Comparison of ENCODE assay signal across 27 cellular contexts in genomic region chr3:17820275-17820674, GRCh38.
"Had no signal": no experiment of that assay in that cellular context is flagged by ENCODE, and none has a peak within 500 bp of the region (broad histone marks: within the 10 kb centered on the region; RNA-seq: fewer than 3 reads in every experiment).

No MANE protein-coding gene starts in this region.

- H3K4me1 Mint-ChIP-seq: memory B cell, natural killer cell had no signal

- H3K27ac ChIP-seq: hepatocyte, left ventricle myocardium inferior, neural progenitor cell, neutrophil, parathyroid adenoma, skin epidermis, stomach, testis, thyroid gland, transverse colon, upper lobe of left lung, vagina had no signal

- DNase-seq: islet precursor cell; left ventricle myocardium inferior; natural killer cell; nephron progenitor cell; occipital lobe; retina; right cardiac atrium; stimulated activated CD4-positive, alpha-beta T cell treated with anti-CD3 and anti-CD28 coated beads, Interleukin-12 subunit alpha, Interleukin-12 subunit beta, amount 100 ng/mL, for 4 hours; stimulated activated CD4-positive, alpha-beta T cell treated with anti-CD3 and anti-CD28 coated beads, Interleukin-15, amount 100 ng/mL, for 24 hours; stimulated activated CD4-positive, alpha-beta T cell treated with anti-CD3 and anti-CD28 coated beads, Interleukin-2, amount 100 ng/mL, for 24 hours; stimulated activated CD4-positive, alpha-beta T cell treated with anti-CD3 and anti-CD28 coated beads, Interleukin-4, amount 100 ng/mL, for 1 hour; stimulated activated naive B cell treated with anti-CD40 and anti-IgM and Interleukin-4, amounts not matched to agents 10 μg/mL and 1 μg/mL and 100 μg/mL, for 72 hours; stimulated activated naive CD8-positive, alpha-beta T cell treated with anti-CD3 and anti-CD28 coated beads, Interleukin-15, Interleukin-2, amounts not matched to agents 100 U/mL and 50 U/mL, for 24 hours; stomach; testis; thyroid gland; transverse colon; upper lobe of left lung had no signal

- H3K27me3 ChIP-seq: hepatocyte, neural progenitor cell, neutrophil, stomach, testis, thyroid gland, transverse colon, upper lobe of left lung, vagina had no signal

- H3K27me3 Mint-ChIP-seq: memory B cell; stimulated activated naive B cell treated with anti-CD40 and anti-IgM and Interleukin-4, amounts not matched to agents 10 μg/mL and 1 μg/mL and 100 μg/mL, for 72 hours had no signal

- H3K4me1 ChIP-seq: left ventricle myocardium inferior, neural progenitor cell, parathyroid adenoma, testis, thyroid gland, upper lobe of left lung, vagina had no signal

- H3K36me3 Mint-ChIP-seq: memory B cell; natural killer cell; neural progenitor cell; stimulated activated naive B cell treated with anti-CD40 and anti-IgM and Interleukin-4, amounts not matched to agents 10 μg/mL and 1 μg/mL and 100 μg/mL, for 72 hours had no signal

- H3K27ac Mint-ChIP-seq: memory B cell; natural killer cell; neural progenitor cell; stimulated activated naive B cell treated with anti-CD40 and anti-IgM and Interleukin-4, amounts not matched to agents 10 μg/mL and 1 μg/mL and 100 μg/mL, for 72 hours had no signal

- H3K4me3 ChIP-seq: hepatocyte, left ventricle myocardium inferior, lung, neural progenitor cell, skin epidermis, stomach, testis, thyroid gland, transverse colon, upper lobe of left lung, vagina had no signal

- H3K9me3 Mint-ChIP-seq: memory B cell; natural killer cell; stimulated activated naive B cell treated with anti-CD40 and anti-IgM and Interleukin-4, amounts not matched to agents 10 μg/mL and 1 μg/mL and 100 μg/mL, for 72 hours had no signal

- H3K9ac ChIP-seq: neural progenitor cell, parathyroid adenoma had no signal

- ATAC-seq: natural killer cell; right cardiac atrium; sciatic nerve; stimulated activated naive B cell treated with anti-CD40 and anti-IgM and Interleukin-4, amounts not matched to agents 10 μg/mL and 1 μg/mL and 100 μg/mL, for 72 hours; stimulated activated naive CD8-positive, alpha-beta T cell treated with anti-CD3 and anti-CD28 coated beads, Interleukin-15, Interleukin-2, amounts not matched to agents 100 U/mL and 50 U/mL, for 24 hours had no signal

- H3K4me3 Mint-ChIP-seq: memory B cell; natural killer cell; nephron progenitor cell; neural progenitor cell; stimulated activated naive B cell treated with anti-CD40 and anti-IgM and Interleukin-4, amounts not matched to agents 10 μg/mL and 1 μg/mL and 100 μg/mL, for 72 hours had no signal

- H2AFZ ChIP-seq: hepatocyte, neural progenitor cell, parathyroid adenoma had no signal

- H3K36me3 ChIP-seq: left ventricle myocardium inferior, neural progenitor cell, neutrophil, stomach, thyroid gland, transverse colon, upper lobe of left lung, vagina had no signal

- H3K4me2 ChIP-seq: hepatocyte, neural progenitor cell had no signal

- H3K9me3 ChIP-seq: left ventricle myocardium inferior, neutrophil, stomach, testis, thyroid gland, transverse colon, upper lobe of left lung, vagina had no signal

- H3K79me2 ChIP-seq: hepatocyte, parathyroid adenoma had no signal
